10 cellular contexts compared by ENCODE assay signal in genomic region chr7:158284121-158284520, GRCh38.
"Had no signal": no experiment of that assay in that cellular context is flagged by ENCODE, and none has a peak within 500 bp of the region (broad histone marks: within the 10 kb centered on the region; RNA-seq: fewer than 3 reads in every experiment).

No MANE protein-coding gene starts in this region.

- H3K4me1 ChIP-seq: pancreas, SJCRH30 had no signal

- H3K27me3 ChIP-seq: esophagus squamous epithelium, pancreas had no signal

- H3K27ac ChIP-seq: esophagus squamous epithelium, pancreas, SJCRH30 had no signal

- DNase-seq: activated CD4-positive, alpha-beta T cell treated with anti-CD3 and anti-CD28 coated beads, Interleukin-2, amount 10 ng/mL, durations not matched to agents 7 days and 5 days; activated CD4-positive, CD25-positive, alpha-beta regulatory T cell; activated naive CD4-positive, alpha-beta T cell treated with anti-CD3 and anti-CD28 coated beads, Interleukin-2, amount 10 ng/mL, durations not matched to agents 7 days and 5 days; central memory CD4-positive, alpha-beta T cell; dermis blood vessel endothelial cell; esophagus squamous epithelium; foreskin fibroblast; mesenchymal stem cell; SJCRH30 had no signal

- H3K36me3 ChIP-seq: esophagus squamous epithelium, pancreas, SJCRH30 had no signal

- H3K4me3 ChIP-seq: esophagus squamous epithelium, pancreas, SJCRH30 had no signal

- H3K9me3 ChIP-seq: pancreas, SJCRH30 had no signal
